Comparison of ENCODE assay signal across 19 cellular contexts in genomic region chr1:161505892-161506173, GRCh38. TPM values are rescaled to one million over a fixed set of nuclear protein-coding genes. Genes with fewer than 3 reads are reported as not detected.
A peak's percentile ranks its signal among the peaks of the same experiment; 100 is the strongest.
DNase-seq lines count a peak whose midpoint lies in the region; ATAC-seq, FAIRE-seq and TF ChIP-seq lines count a peak whose summit lies in the region.
"Had no signal": no experiment of that assay in that cellular context is flagged by ENCODE, and none has a peak within 500 bp of the region (broad histone marks: within the 10 kb centered on the region; RNA-seq: fewer than 3 reads in every experiment).

No MANE protein-coding gene starts in this region.

- H3K27ac ChIP-seq in GM23248, result no peak overlapping the region
- H3K27ac ChIP-seq in K562 (ENCODE audit: extremely low read depth, low read depth, low read length), result peak overlapping the region; percentile 87
- H3K27ac ChIP-seq in lower lobe of right lung, result peak overlapping the region; percentile 67
- H3K27ac ChIP-seq in temporal lobe (ENCODE audit: low read depth, low read length), result peak overlapping the region; percentile 33
- H3K27ac ChIP-seq: brain microvascular endothelial cell had no signal

- no peak for FAIRE-seq in K562 (lab: Jason Lieb, UNC)
- FAIRE-seq: urothelium cell line had no signal

- no TSS peak for BruUV-seq in K562 (replicated peaks; lab: Mats Ljungman, UMichigan)

- no peaks in the 10 kb centered on the region for H3F3A ChIP-seq in GM23248 (ENCODE audit: insufficient read depth)

- H3K27me3 ChIP-seq in GM23248 (replicated peaks; ENCODE audit: insufficient read depth) (no peaks in the 10 kb centered on the region), K562 (ENCODE audit: control insufficient read depth in 2 of 2, insufficient read depth in 2 of 2, low read length in 2 of 2) (no peaks in the 10 kb centered on the region), lower lobe of right lung (ENCODE audit: low read depth) (no peaks in the 10 kb centered on the region)
- H3K27me3 ChIP-seq: brain microvascular endothelial cell had no signal

- no peak for DNase-seq in GM23248
- no peak for DNase-seq in K562 (ENCODE audit: extremely low read depth in 1 of 4, low spot score in 3 of 4)
- DNase-seq in lower lobe of right lung, result no peak
- DNase-seq in NCI-H510A treated with DMSO at 0.1 percent for 48 hours (lab: John Stamatoyannopoulos, UW), result no peak
- DNase-seq in germinal center (ENCODE audit: low spot score), result no peak
- DNase-seq: activated naive CD8-positive, alpha-beta T cell treated with anti-CD3 and anti-CD28 coated beads for 36 hours; activated T-cell treated with anti-CD3 and anti-CD28 coated beads, Interleukin-2, amount 50 U/mL, for 72 hours; glutamatergic neuron; H9; mesendoderm; NCI-H1417; NCI-H526; PC-3; stimulated activated naive CD4-positive, alpha-beta T cell had no signal

- H3K9me3 ChIP-seq in GM23248 (ENCODE audit: low read depth), result no peaks in the 10 kb centered on the region
- no peaks in the 10 kb centered on the region for H3K9me3 ChIP-seq in K562 (replicated peaks; ENCODE audit: control insufficient read depth, insufficient read depth, low read depth, low read length)
- H3K9me3 ChIP-seq in lower lobe of right lung, result no peaks in the 10 kb centered on the region

- H3K9ac ChIP-seq in GM23248 (no peak overlapping the region), K562 (ENCODE audit: insufficient read depth in 1 of 2, low read depth in 2 of 2, low read length in 2 of 2) (peak overlapping the region; percentile 75 to 81; a peak in 3 of 4 replicates)

- ATAC-seq in K562 (peak; percentile 16), lower lobe of right lung (no peak), GM18909 (IDR thresholded peaks at IDR 0.05; ENCODE audit: poor library complexity, unreplicated experiment) (no peak)

- H4K20me1 ChIP-seq in GM23248 (ENCODE audit: insufficient read depth) (no peaks in the 10 kb centered on the region), K562 (replicated peaks; ENCODE audit: control insufficient read depth, insufficient read depth, low read length) (no peaks in the 10 kb centered on the region)

- TF ChIP-seq RAD21 in K562 (CRISPR knock-in tag; conservative IDR thresholded peaks at IDR 0.05 in 1 of 2, IDR thresholded peaks at IDR 0.05 in 1 of 2), result no peak

- H3K4me1 ChIP-seq in GM23248 (ENCODE audit: insufficient read depth) (peaks cover 5% of the 10 kb centered on the region; the same call in 1 of the 2 replicates), K562 (replicated peaks in 1 of 2; ENCODE audit: control insufficient read depth in 2 of 2, insufficient read depth in 2 of 2, low read length in 2 of 2) (peaks cover 16 to 53% of the 10 kb centered on the region in 2 experiments), lower lobe of right lung (peaks cover 24% of the 10 kb centered on the region)

- CTCF ChIA-PET in K562 (lab: Yijun Ruan, JAX; ENCODE audit: low intra/inter-chr PET ratio), result no interaction called here

- in situ Hi-C loops in GM23248 (cut with MboI) (no loop called here), K562 (cut with MboI) (no loop called here)

- TF ChIP-seq POLR2A in K562 (conservative IDR thresholded peaks at IDR 0.05), result no peak

- no peak for TF ChIP-seq CTCF in K562 (IDR thresholded peaks at IDR 0.05 in 2 of 3, conservative IDR thresholded peaks at IDR 0.05 in 1 of 3; ENCODE audit: insufficient read depth in 2 of 3, low read depth in 1 of 3, low read length in 3 of 3)
- no peak for TF ChIP-seq CTCF in lower lobe of right lung (IDR thresholded peaks at IDR 0.05)

- H3K9me2 ChIP-seq in GM23248 (ENCODE audit: insufficient read depth), result no peaks in the 10 kb centered on the region

- no peak for TF ChIP-seq EP300 in K562 (IDR thresholded peaks at IDR 0.05; ENCODE audit: low read length)

- H3K4me3 ChIP-seq in GM23248 (no peak overlapping the region), K562 (peak overlapping the region; percentile 51), lower lobe of right lung (peak overlapping the region; percentile 46)

- H3K4me2 ChIP-seq in GM23248 (ENCODE audit: unreplicated experiment) (no peak overlapping the region), K562 (ENCODE audit: insufficient read depth, low read length) (peak overlapping the region; percentile 86)

- peak overlapping the region; percentile 16; the same call in 1 of the 2 replicates for H2AFZ ChIP-seq in GM23248
- H2AFZ ChIP-seq in K562 (ENCODE audit: low read depth, low read length), result peak overlapping the region; percentile 63

- no peaks in the 10 kb centered on the region for H3K36me3 ChIP-seq in GM23248 (ENCODE audit: low read depth)
- H3K36me3 ChIP-seq in K562 (ENCODE audit: control insufficient read depth, insufficient read depth, low read length), result peaks cover 32% of the 10 kb centered on the region; the same call in 2 of the 3 replicates
- peaks cover 10% of the 10 kb centered on the region for H3K36me3 ChIP-seq in lower lobe of right lung
- H3K36me3 ChIP-seq: brain microvascular endothelial cell had no signal

- H3K9me1 ChIP-seq in K562 (ENCODE audit: control insufficient read depth, insufficient read depth, low read length), result no peaks in the 10 kb centered on the region

- POLR2A ChIA-PET in K562 (lab: Yijun Ruan, JAX), result interaction anchor here (1.1 to 1.8 kb wide), 4 partner anchors 10 to 216 kb away, joined by 3 to 6 read pairs (median 4); no protein-coding TSS in a partner anchor

- WGBS in GM23248 (ENCODE audit: low coverage in 1 of 2, low lambda C conversion rate in 2 of 2, missing lambda C conversion rate in 2 of 2), 2 experiments, result 95 to 96% methylated on average over 6 of the region's 6 CpGs
- WGBS in K562 (ENCODE audit: insufficient coverage, low coverage, missing lambda C conversion rate), result 3% methylated on average over 6 of the region's 6 CpGs

- intact Hi-C loops in K562 (cut with micrococcal nuclease) (loop anchor here (5.0 kb wide), 1 partner anchor 36 kb away; no protein-coding TSS in a partner anchor), lower lobe of right lung (cut with DNase I) (no loop called here)

- H3K79me2 ChIP-seq in GM23248 (ENCODE audit: insufficient read depth), result no peaks in the 10 kb centered on the region
- H3K79me2 ChIP-seq in K562 (ENCODE audit: control insufficient read depth, insufficient read depth, low read length), result peaks cover 51% of the 10 kb centered on the region

RNA-seq across cellular contexts. Expression of gene FCGR2A, which starts 0.6 kb away (rescaled TPM):
- total RNA-seq in GM23248 (2014; rRNA removed; shearing (Covaris generic)), result not detected in 2 replicates
- not detected in 2 replicates for polyA plus RNA-seq in GM23248 (2016; fragmentation: Nextera tagmentation; extraction: Ambion mirVana)
- total RNA-seq in K562 (2011; cell fraction: chromatin; rRNA removed; ENCODE audit: low replicate concordance), result 389 and 599 TPM in 2 replicates
- 541 and 613 TPM in 2 replicates for total RNA-seq in K562 (2011; cell fraction: nucleolus; rRNA removed)
- total RNA-seq in K562 (2011; cell fraction: nucleoplasm; rRNA removed), result 545 and 616 TPM in 2 replicates
- 101 and 112 TPM in 2 replicates for total RNA-seq in K562 (2014; rRNA removed)
- 113 and 127 TPM in 2 replicates for total RNA-seq in K562 (2014; rRNA removed; fragmentation: Illumina TruSeq; extraction: Trizol)
- total RNA-seq in K562 (2015; rRNA removed; fragmentation: Illumina TruSeq; extraction: Trizol), result 117 and 130 TPM in 2 replicates
- 84.4 and 97.8 TPM in 2 replicates for total RNA-seq in K562 (2021)
- polyA plus RNA-seq in K562 (2011; rRNA removed), result 373 and 504 TPM in 2 replicates
- polyA plus RNA-seq in K562 (2011; cell fraction: cytosol; rRNA removed), result 431 and 516 TPM in 2 replicates
- 298 and 350 TPM in 2 replicates for polyA plus RNA-seq in K562 (2011; cell fraction: nucleus; rRNA removed)
- polyA plus RNA-seq in K562 (2012), result 85.7 and 203 TPM in 2 replicates
- 147 and 151 TPM in 2 replicates for polyA plus RNA-seq in K562 (2014; fragmentation: Illumina TruSeq; extraction: Trizol)
- polyA plus RNA-seq in K562 (2014; fragmentation: Nextera tagmentation; extraction: Ambion mirVana), result 100 to 1,000 TPM in 1 of 2 experiments, 10 to 100 TPM in 1; 80.0 to 112 TPM
- polyA plus RNA-seq in K562 (2014; rRNA removed), result 124 and 132 TPM in 2 replicates
- polyA minus RNA-seq in K562 (2011; rRNA and poly(A)+ RNA removed), result 536 and 660 TPM in 2 replicates
- polyA minus RNA-seq in K562 (2011; cell fraction: cytosol; rRNA and poly(A)+ RNA removed), result 195 and 278 TPM in 2 replicates
- 253 and 509 TPM in 2 replicates for polyA minus RNA-seq in K562 (2011; cell fraction: nucleus; rRNA and poly(A)+ RNA removed)
- total RNA-seq in lower lobe of right lung, result 223 TPM
- total RNA-seq in temporal lobe, result 2.0 TPM
- total RNA-seq: activated naive CD8-positive, alpha-beta T cell treated with anti-CD3 and anti-CD28 coated beads for 36 hours; neural crest cell had no signal

RNA-seq across cellular contexts. Expression of gene HSPA6, which starts 18.5 kb away (rescaled TPM):
- total RNA-seq in GM23248 (2014; rRNA removed; shearing (Covaris generic)), result not detected in 2 replicates
- polyA plus RNA-seq in GM23248 (2016; fragmentation: Nextera tagmentation; extraction: Ambion mirVana), result 0.13 and 0.23 TPM in 2 replicates
- 16.7 and 32.8 TPM in 2 replicates for total RNA-seq in K562 (2011; cell fraction: chromatin; rRNA removed; ENCODE audit: low replicate concordance)
- 22.5 and 30.7 TPM in 2 replicates for total RNA-seq in K562 (2011; cell fraction: nucleolus; rRNA removed)
- 11.7 and 19.8 TPM in 2 replicates for total RNA-seq in K562 (2011; cell fraction: nucleoplasm; rRNA removed)
- total RNA-seq in K562 (2014; rRNA removed), result 3.0 and 3.3 TPM in 2 replicates
- total RNA-seq in K562 (2014; rRNA removed; fragmentation: Illumina TruSeq; extraction: Trizol), result 1.1 and 1.6 TPM in 2 replicates
- 2.3 and 2.4 TPM in 2 replicates for total RNA-seq in K562 (2015; rRNA removed; fragmentation: Illumina TruSeq; extraction: Trizol)
- total RNA-seq in K562 (2021), result 3.0 and 3.9 TPM in 2 replicates
- polyA plus RNA-seq in K562 (2011; rRNA removed), result 10.0 and 14.3 TPM in 2 replicates
- polyA plus RNA-seq in K562 (2011; cell fraction: cytosol; rRNA removed), result 14.1 and 14.5 TPM in 2 replicates
- 74.9 and 104 TPM in 2 replicates for polyA plus RNA-seq in K562 (2011; cell fraction: nucleus; rRNA removed)
- polyA plus RNA-seq in K562 (2012), result 5.0 and 15.7 TPM in 2 replicates
- 2.3 and 2.7 TPM in 2 replicates for polyA plus RNA-seq in K562 (2014; fragmentation: Illumina TruSeq; extraction: Trizol)
- polyA plus RNA-seq in K562 (2014; fragmentation: Nextera tagmentation; extraction: Ambion mirVana), result under 1 TPM; 0.15 to 0.21 TPM
- 4.6 and 4.7 TPM in 2 replicates for polyA plus RNA-seq in K562 (2014; rRNA removed)
- 5.8 and 5.9 TPM in 2 replicates for polyA minus RNA-seq in K562 (2011; rRNA and poly(A)+ RNA removed)
- 2.6 and 3.2 TPM in 2 replicates for polyA minus RNA-seq in K562 (2011; cell fraction: cytosol; rRNA and poly(A)+ RNA removed)
- 10.4 and 13.9 TPM in 2 replicates for polyA minus RNA-seq in K562 (2011; cell fraction: nucleus; rRNA and poly(A)+ RNA removed)
- 13.0 TPM for total RNA-seq in lower lobe of right lung
- total RNA-seq in temporal lobe, result 3.4 TPM
- total RNA-seq: H9, neural crest cell had no signal

RNA-seq across cellular contexts. Expression of gene FCGR3A, which starts 43.8 kb away (rescaled TPM):
- not detected in 2 replicates for total RNA-seq in GM23248 (2014; rRNA removed; shearing (Covaris generic))
- polyA plus RNA-seq in GM23248 (2016; fragmentation: Nextera tagmentation; extraction: Ambion mirVana) (not detected in 2 replicates), K562 (2011; rRNA removed) (0.24 and 0.32 TPM in 2 replicates), K562 (2014; fragmentation: Illumina TruSeq; extraction: Trizol) (0.11 TPM in 1 of 2 replicates, not detected in the other), K562 (2014; fragmentation: Nextera tagmentation; extraction: Ambion mirVana) (under 1 TPM; 0.04 to 0.15 TPM), K562 (2014; rRNA removed) (0.04 and 0.13 TPM in 2 replicates)
- 0.81 and 1.4 TPM in 2 replicates for total RNA-seq in K562 (2011; cell fraction: chromatin; rRNA removed; ENCODE audit: low replicate concordance)
- 0.39 and 0.67 TPM in 2 replicates for total RNA-seq in K562 (2011; cell fraction: nucleolus; rRNA removed)
- 1.2 and 1.7 TPM in 2 replicates for total RNA-seq in K562 (2011; cell fraction: nucleoplasm; rRNA removed)
- total RNA-seq in K562 (2014; rRNA removed) (0.12 TPM in 1 of 2 replicates, not detected in the other), K562 (2014; rRNA removed; fragmentation: Illumina TruSeq; extraction: Trizol) (not detected in 2 replicates), K562 (2015; rRNA removed; fragmentation: Illumina TruSeq; extraction: Trizol) (0.11 TPM in 2 replicates), K562 (2021) (0.29 and 0.56 TPM in 2 replicates), lower lobe of right lung (323 TPM), temporal lobe (2.5 TPM)
- 0.04 and 0.18 TPM in 2 replicates for polyA plus RNA-seq in K562 (2011; cell fraction: cytosol; rRNA removed)
- polyA plus RNA-seq in K562 (2011; cell fraction: nucleus; rRNA removed), result 0.37 and 0.51 TPM in 2 replicates
- 0.21 TPM in 2 replicates for polyA plus RNA-seq in K562 (2012)
- 0.45 and 0.49 TPM in 2 replicates for polyA minus RNA-seq in K562 (2011; rRNA and poly(A)+ RNA removed)
- polyA minus RNA-seq in K562 (2011; cell fraction: cytosol; rRNA and poly(A)+ RNA removed), result not detected in 2 replicates
- 0.54 and 1.1 TPM in 2 replicates for polyA minus RNA-seq in K562 (2011; cell fraction: nucleus; rRNA and poly(A)+ RNA removed)
- total RNA-seq: activated naive CD8-positive, alpha-beta T cell treated with anti-CD3 and anti-CD28 coated beads for 36 hours; H9; neural crest cell; PC-3 had no signal

Comparison
In these comparisons a context has a peak if more than half of its experiments do, and no peak if none do; other contexts are left out.
1. RNA of gene FCGR2A, which starts 0.6 kb away (total RNA-seq): 223 TPM in lower lobe of right lung (single experiment) and 84.4 to 616 TPM in K562; 2.0 TPM in temporal lobe (single experiment) and not detected in GM23248; every median in the first group is over 10 times any median in the second.
2. RNA of gene FCGR3A, which starts 43.8 kb away (total RNA-seq): 323 TPM in lower lobe of right lung (single experiment); 2.5 TPM in temporal lobe (single experiment), 0.11 to 1.7 TPM in K562 and not detected in GM23248; every median in the first group is over 10 times any median in the second.